ENCODE assay signal across 1 cellular context in genomic region chr11:67267188-67268035, GRCh38.
A peak's percentile ranks its signal among the peaks of the same experiment; 100 is the strongest.
TF ChIP-seq lines count a peak whose summit lies in the region.

No MANE protein-coding gene starts in this region.

TF ChIP-seq in HepG2, 621 proteins besides CTCF, POLR2A, EP300 and RAD21 (continued from another document and continues in another):
- no peak for TF ChIP-seq PBX3 (CRISPR knock-in tag; IDR thresholded peaks at IDR 0.05; ENCODE audit: borderline replicate concordance)
- no peak for TF ChIP-seq NCOA2 (CRISPR knock-in tag; IDR thresholded peaks at IDR 0.05)
- no peak for TF ChIP-seq MLX (CRISPR knock-in tag; IDR thresholded peaks at IDR 0.05)
- no peak for TF ChIP-seq PLSCR1 (CRISPR knock-in tag; IDR thresholded peaks at IDR 0.05; ENCODE audit: borderline replicate concordance)
- TF ChIP-seq ZNF746 (CRISPR knock-in tag; IDR thresholded peaks at IDR 0.05), result no peak
- TF ChIP-seq FOSL1 (CRISPR knock-in tag; IDR thresholded peaks at IDR 0.05; ENCODE audit: borderline replicate concordance), result no peak
- TF ChIP-seq RERE (CRISPR knock-in tag; IDR thresholded peaks at IDR 0.05; ENCODE audit: low read depth), result no peak
- no peak for TF ChIP-seq ZNF850 (CRISPR knock-in tag; conservative IDR thresholded peaks at IDR 0.05)
- TF ChIP-seq ZNF629 (CRISPR knock-in tag; conservative IDR thresholded peaks at IDR 0.05), result no peak
- TF ChIP-seq SYNCRIP (IDR thresholded peaks at IDR 0.05; ENCODE audit: insufficient read depth, low read depth, low read length), result no peak
- TF ChIP-seq ZBTB20 (CRISPR knock-in tag; IDR thresholded peaks at IDR 0.05; ENCODE audit: borderline replicate concordance, low read depth), result peak; percentile 70; the same call in 1 of the 2 replicates
- no peak for TF ChIP-seq ZNF740 (CRISPR knock-in tag; IDR thresholded peaks at IDR 0.05)
- 0 out of 2 replicates have a peak, but pooled peaks have one; percentile 78 for TF ChIP-seq ZNF274 (CRISPR knock-in tag; IDR thresholded peaks at IDR 0.05)
- TF ChIP-seq POLR2AphosphoS5 (IDR thresholded peaks at IDR 0.05; ENCODE audit: low read depth, low read length), result peak; percentile 41; the same call in 1 of the 2 replicates
- TF ChIP-seq ZNF142 (CRISPR knock-in tag; IDR thresholded peaks at IDR 0.05), result no peak
- no peak for TF ChIP-seq RFX1 (IDR thresholded peaks at IDR 0.05)
- no peak for TF ChIP-seq NFYC (CRISPR knock-in tag; IDR thresholded peaks at IDR 0.05)
- no peak for TF ChIP-seq DBP (CRISPR knock-in tag; IDR thresholded peaks at IDR 0.05; ENCODE audit: not compliant biosample characterization)
- no peak for TF ChIP-seq ZBED4 (CRISPR knock-in tag; IDR thresholded peaks at IDR 0.05; ENCODE audit: borderline replicate concordance)
- no peak for TF ChIP-seq KDM6A (CRISPR knock-in tag; IDR thresholded peaks at IDR 0.05; ENCODE audit: low read depth)
- no peak for TF ChIP-seq ZNF335 (CRISPR knock-in tag; IDR thresholded peaks at IDR 0.05)
- no peak for TF ChIP-seq KDM3A (CRISPR knock-in tag; IDR thresholded peaks at IDR 0.05; ENCODE audit: low read depth)
- TF ChIP-seq IRF9 (CRISPR knock-in tag; IDR thresholded peaks at IDR 0.05; ENCODE audit: borderline replicate concordance), result no peak
- peak; percentile 75; the same call in 1 of the 2 replicates for TF ChIP-seq MED1 (CRISPR knock-in tag; IDR thresholded peaks at IDR 0.05)
- no peak for TF ChIP-seq GTF3A (CRISPR knock-in tag; conservative IDR thresholded peaks at IDR 0.05)
- TF ChIP-seq SOX6 (IDR thresholded peaks at IDR 0.05), result no peak
- TF ChIP-seq SOX6 (CRISPR knock-in tag; IDR thresholded peaks at IDR 0.05), result no peak
- TF ChIP-seq ZNF557 (CRISPR knock-in tag; IDR thresholded peaks at IDR 0.05), result no peak
- no peak for TF ChIP-seq ZNF343 (CRISPR knock-in tag; IDR thresholded peaks at IDR 0.05)
- TF ChIP-seq IRF2 (CRISPR knock-in tag; IDR thresholded peaks at IDR 0.05), result no peak
- TF ChIP-seq REL (CRISPR knock-in tag; conservative IDR thresholded peaks at IDR 0.05), result no peak
- TF ChIP-seq NCOR1 (IDR thresholded peaks at IDR 0.05; ENCODE audit: borderline replicate concordance, low read length), result no peak
- no peak for TF ChIP-seq ZSCAN9 (CRISPR knock-in tag; IDR thresholded peaks at IDR 0.05; ENCODE audit: borderline replicate concordance)
- TF ChIP-seq SP4 (CRISPR knock-in tag; IDR thresholded peaks at IDR 0.05), result 0 out of 2 replicates have a peak, but pooled peaks have one; percentile 34
- no peak for TF ChIP-seq ZSCAN20 (CRISPR knock-in tag; IDR thresholded peaks at IDR 0.05; ENCODE audit: borderline replicate concordance)
- no peak for TF ChIP-seq ISL2 (CRISPR knock-in tag; IDR thresholded peaks at IDR 0.05)
- TF ChIP-seq CENPT (CRISPR knock-in tag; IDR thresholded peaks at IDR 0.05; ENCODE audit: low read depth), result 0 out of 2 replicates have a peak, but pooled peaks have one; percentile 36
- TF ChIP-seq MYNN (CRISPR knock-in tag; IDR thresholded peaks at IDR 0.05; ENCODE audit: low read depth), result no peak
- TF ChIP-seq ZKSCAN8 (CRISPR knock-in tag; IDR thresholded peaks at IDR 0.05; ENCODE audit: borderline replicate concordance), result no peak
